1 cellular context compared by ENCODE assay signal in genomic region chr2:212843409-212844199, GRCh38.
TF ChIP-seq lines count a peak whose summit lies in the region.

No MANE protein-coding gene starts in this region.

TF ChIP-seq in HepG2, 621 proteins besides CTCF, POLR2A, EP300 and RAD21 (continued from another document):
- TF ChIP-seq ZNF609 (CRISPR knock-in tag; IDR thresholded peaks at IDR 0.05; ENCODE audit: borderline replicate concordance) (no peak), XBP1 (CRISPR knock-in tag; IDR thresholded peaks at IDR 0.05) (no peak), ARID3A (IDR thresholded peaks at IDR 0.05; ENCODE audit: low read depth, low read length) (no peak), THAP11 (CRISPR knock-in tag; IDR thresholded peaks at IDR 0.05) (no peak)
